8 cellular contexts compared by ENCODE assay signal in the genomic region with DNA sequence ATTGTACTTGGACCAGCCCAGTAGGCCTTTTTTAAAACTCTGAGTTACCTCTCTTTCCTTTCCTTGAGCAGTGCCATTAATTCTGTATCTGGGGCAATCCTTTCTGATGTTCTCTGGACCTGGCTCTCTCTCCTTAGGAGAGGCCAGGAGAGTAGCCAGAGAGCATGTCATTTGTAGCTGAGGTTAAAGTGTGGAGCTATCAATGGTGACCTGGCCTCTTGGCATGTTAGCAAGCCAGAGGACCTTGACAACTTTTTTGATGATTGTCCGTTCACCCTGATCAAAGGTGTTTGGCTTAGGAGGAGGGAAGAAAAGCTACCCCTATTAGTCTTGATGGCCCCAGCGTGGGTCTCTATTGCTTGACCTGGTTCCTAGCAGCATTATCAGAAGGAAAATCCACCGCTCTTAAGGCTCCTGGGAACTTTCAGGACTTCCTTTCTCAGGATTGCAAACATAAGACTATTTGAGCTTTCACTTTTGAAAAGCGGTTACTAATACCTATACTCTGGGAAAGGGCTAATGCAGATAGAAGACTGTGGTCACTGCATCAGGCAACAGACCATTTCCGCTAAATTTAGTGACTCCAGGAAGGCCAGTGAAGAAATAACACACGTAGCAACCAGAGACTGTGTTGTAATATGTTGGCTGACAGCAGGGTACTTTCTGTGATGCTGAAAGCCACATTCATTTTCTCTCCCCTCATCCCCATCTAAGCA. TPM values are rescaled to one million over a fixed set of nuclear protein-coding genes. Genes with fewer than 3 reads are reported as not detected.
A peak's percentile ranks its signal among the peaks of the same experiment; 100 is the strongest.
DNase-seq lines count a peak whose midpoint lies in the region; ATAC-seq and TF ChIP-seq lines count a peak whose summit lies in the region.

No MANE protein-coding gene starts in this region.

- H3K27me3 ChIP-seq in adipocyte (replicated peaks; ENCODE audit: control insufficient read depth, insufficient read depth, low read length) (no peaks in the 10 kb centered on the region), left lung (no peaks in the 10 kb centered on the region), tibial artery (no peaks in the 10 kb centered on the region)

- H3K4me3 ChIP-seq in adipocyte (ENCODE audit: low read length) (peak overlapping the region; percentile 4), left lung (peak overlapping the region in 1 of 2 donors; percentile 13), tibial artery (no peak overlapping the region)

- no peaks in the 10 kb centered on the region for H3K27me3 Mint-ChIP-seq in activated CD4-positive, alpha-beta T cell treated with anti-CD3 and anti-CD28 coated beads, Interleukin-2, amount 10 ng/mL, durations not matched to agents 24 days and 14 days

- peaks cover 42% of the 10 kb centered on the region for H3K4me1 ChIP-seq in adipocyte (ENCODE audit: control insufficient read depth, insufficient read depth, low read length)
- peaks cover 28 to 86% of the 10 kb centered on the region in 2 donors for H3K4me1 ChIP-seq in left lung
- H3K4me1 ChIP-seq in tibial artery = peaks cover 0 to 14% (median 8%) of the 10 kb centered on the region in 4 donors

- peak; percentile 53 for ATAC-seq in left lung

- peak overlapping the region; percentile 91 for H3K27ac Mint-ChIP-seq in activated CD4-positive, alpha-beta T cell treated with anti-CD3 and anti-CD28 coated beads, Interleukin-2, amount 10 ng/mL, durations not matched to agents 24 days and 14 days

- peak overlapping the region; percentile 73 to 96 for H3K27ac ChIP-seq in left lung
- peak overlapping the region; percentile 48 to 52 for H3K27ac ChIP-seq in tibial artery

- peaks cover 25% of the 10 kb centered on the region for H3K36me3 Mint-ChIP-seq in activated CD4-positive, alpha-beta T cell treated with anti-CD3 and anti-CD28 coated beads, Interleukin-2, amount 10 ng/mL, durations not matched to agents 24 days and 14 days (ENCODE audit: low read depth)

- H3K4me1 Mint-ChIP-seq in activated CD4-positive, alpha-beta T cell treated with anti-CD3 and anti-CD28 coated beads, Interleukin-2, amount 10 ng/mL, durations not matched to agents 24 days and 14 days = peaks cover 43% of the 10 kb centered on the region

- peak overlapping the region; percentile 31 for H3K9ac ChIP-seq in adipocyte (ENCODE audit: low read length)

- H3K36me3 ChIP-seq in adipocyte (ENCODE audit: control insufficient read depth, insufficient read depth, low read length, severe bottlenecking) (no peaks in the 10 kb centered on the region), left lung (peaks cover 0 to 20% of the 10 kb centered on the region in 2 donors), tibial artery (peaks cover 0 to 7% (median 0%) of the 10 kb centered on the region in 3 donors)

- TF ChIP-seq CTCF in left lung (IDR thresholded peaks at IDR 0.05) = no peak
- TF ChIP-seq CTCF in tibial artery (IDR thresholded peaks at IDR 0.05) = no peak
- no peak for TF ChIP-seq CTCF in GM10266 (IDR thresholded peaks at IDR 0.05; ENCODE audit: control insufficient read depth, insufficient read depth, low read depth, missing control alignments)

- intact Hi-C loops in activated CD4-positive, alpha-beta T cell treated with anti-CD3 and anti-CD28 coated beads, Interleukin-2, amount 10 ng/mL, durations not matched to agents 24 days and 14 days (cut with micrococcal nuclease) = loop anchor here (5.0 kb wide), 1 partner anchor 82 kb away; no protein-coding TSS in a partner anchor
- intact Hi-C loops in left lung (cut with DNase I) (no loop called here), tibial artery (cut with DNase I; ENCODE audit: low total_unique reads) (no loop called here)

- peak overlapping the region; percentile 69 for H3K4me3 Mint-ChIP-seq in activated CD4-positive, alpha-beta T cell treated with anti-CD3 and anti-CD28 coated beads, Interleukin-2, amount 10 ng/mL, durations not matched to agents 24 days and 14 days

- DNase-seq in activated CD4-positive, alpha-beta T cell treated with anti-CD3 and anti-CD28 coated beads, Interleukin-2, amount 10 ng/mL, durations not matched to agents 24 days and 14 days = no peak
- DNase-seq in activated CD4-positive, alpha-beta T cell treated with anti-CD3 and anti-CD28 coated beads for 4 hours = no peak
- DNase-seq in adipocyte (ENCODE audit: low read depth) (peak; percentile 50), left lung (no peak), tibial artery (no peak), DMS53 (lab: John Stamatoyannopoulos, UW) (no peak), NCI-H748 (lab: John Stamatoyannopoulos, UW; ENCODE audit: unreplicated experiment) (no peak), GM10266 (ENCODE audit: extremely low spot score) (no peak)

- H3K9me3 Mint-ChIP-seq in activated CD4-positive, alpha-beta T cell treated with anti-CD3 and anti-CD28 coated beads, Interleukin-2, amount 10 ng/mL, durations not matched to agents 24 days and 14 days = no peaks in the 10 kb centered on the region

- H3K9me3 ChIP-seq in adipocyte (ENCODE audit: control insufficient read depth, low read length) (no peaks in the 10 kb centered on the region), left lung (no peaks in the 10 kb centered on the region), tibial artery (no peaks in the 10 kb centered on the region)

RNA-seq across cellular contexts. Expression of a gene that starts 18.2 kb away (rescaled TPM):
- 34.2 and 35.9 TPM in 2 replicates for total RNA-seq in activated CD4-positive, alpha-beta T cell treated with anti-CD3 and anti-CD28 coated beads, Interleukin-2, amount 10 ng/mL, durations not matched to agents 24 days and 14 days
- total RNA-seq in left lung = 10 to 100 TPM; 68.7 to 87.6 TPM
